ENCODE assay signal across 1 cellular context in genomic region chr1:206941766-206942418, GRCh38.
TF ChIP-seq lines count a peak whose summit lies in the region.

No MANE protein-coding gene starts in this region.

TF ChIP-seq in HEK293, 187 proteins besides CTCF, POLR2A, EP300 and RAD21 (continued from another document):
- TF ChIP-seq, protein P1, sequence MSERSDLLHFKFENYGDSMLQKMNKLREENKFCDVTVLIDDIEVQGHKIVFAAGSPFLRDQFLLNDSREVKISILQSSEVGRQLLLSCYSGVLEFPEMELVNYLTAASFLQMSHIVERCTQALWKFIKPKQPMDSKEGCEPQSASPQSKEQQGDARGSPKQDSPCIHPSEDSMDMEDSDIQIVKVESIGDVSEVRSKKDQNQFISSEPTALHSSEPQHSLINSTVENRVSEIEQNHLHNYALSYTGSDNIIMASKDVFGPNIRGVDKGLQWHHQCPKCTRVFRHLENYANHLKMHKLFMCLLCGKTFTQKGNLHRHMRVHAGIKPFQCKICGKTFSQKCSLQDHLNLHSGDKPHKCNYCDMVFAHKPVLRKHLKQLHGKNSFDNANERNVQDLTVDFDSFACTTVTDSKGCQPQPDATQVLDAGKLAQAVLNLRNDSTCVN (tag by site-specific recombination; optimal IDR thresholded peaks at IDR 0.05), result no peak
- TF ChIP-seq ZNF335 (tag by site-specific recombination; conservative IDR thresholded peaks at IDR 0.05), result no peak
- TF ChIP-seq ZNF701 (tag by site-specific recombination; IDR thresholded peaks at IDR 0.05), result no peak
- no peak for TF ChIP-seq ZBTB20 (tag by site-specific recombination; IDR thresholded peaks at IDR 0.05)
TF ChIP-seq in HEK293: peak in this region for 9.
